19 cellular contexts compared by ENCODE assay signal in the genomic region with DNA sequence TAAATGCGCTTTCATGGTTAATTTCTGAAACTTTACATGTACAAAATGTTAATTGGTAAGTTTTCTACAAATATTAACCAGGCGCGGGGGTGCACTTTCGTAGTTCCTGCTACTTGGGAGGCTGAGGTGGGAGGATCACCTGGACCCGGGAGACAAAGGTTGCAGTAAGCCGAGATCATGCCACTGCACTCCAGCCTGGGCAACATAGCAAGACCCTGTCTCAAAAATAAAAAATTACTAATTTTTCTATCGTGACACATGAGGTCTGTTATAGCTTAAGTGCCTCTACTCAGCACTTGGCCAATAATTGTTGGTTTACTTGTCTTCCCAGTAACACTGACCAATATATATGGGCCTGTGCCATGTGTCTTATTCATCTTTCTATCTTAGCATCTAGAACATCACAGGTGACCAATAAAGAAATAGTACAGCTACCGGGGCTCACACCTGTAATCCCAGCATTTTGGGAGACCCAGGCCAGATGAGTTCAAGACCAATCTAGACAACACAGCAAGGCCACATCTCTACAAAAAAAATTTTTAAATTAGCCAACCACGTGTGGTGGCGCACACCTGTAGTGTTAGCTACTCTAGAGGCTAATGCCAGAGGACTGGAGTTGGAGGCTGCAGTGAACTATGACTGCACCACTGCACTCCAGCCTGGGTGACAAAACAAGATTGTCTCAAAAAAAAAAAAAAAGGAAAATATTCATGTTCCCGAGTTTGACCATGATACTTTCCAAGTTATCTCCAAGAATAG. TPM values are rescaled to one million over a fixed set of nuclear protein-coding genes. Genes with fewer than 3 reads are reported as not detected.
DNase-seq lines count a peak whose midpoint lies in the region; ATAC-seq, FAIRE-seq and TF ChIP-seq lines count a peak whose summit lies in the region.
"Had no signal": no experiment of that assay in that cellular context is flagged by ENCODE, and none has a peak within 500 bp of the region (broad histone marks: within the 10 kb centered on the region; RNA-seq: fewer than 3 reads in every experiment).

No MANE protein-coding gene starts in this region.

- H3K4me1 Mint-ChIP-seq in brain, result peaks cover 79% of the 10 kb centered on the region

- H4K20me1 ChIP-seq in HepG2 (ENCODE audit: insufficient read depth, low read length) (peaks cover 98% of the 10 kb centered on the region), OCI-LY1 (ENCODE audit: insufficient read depth, low read length) (peaks cover 7% of the 10 kb centered on the region; the same call in 1 of the 2 replicates)

- WGBS in HepG2 (ENCODE audit: low lambda C conversion rate), result 96% methylated on average over 11 of the region's 11 CpGs
- 86% methylated on average over 11 of the region's 11 CpGs for WGBS in right lobe of liver (ENCODE audit: insufficient coverage, low coverage, low lambda C conversion rate, missing lambda C conversion rate)

- intact Hi-C loops in HepG2 (cut with micrococcal nuclease; ENCODE audit: unreplicated experiment) (loop anchor here (5.0 to 10.0 kb wide), 2 partner anchors 113 to 565 kb away; a partner anchor contains a TSS), right lobe of liver (cut with DNase I) (loop anchor here in 1 of 2 donors (10.0 kb wide), 1 partner anchor 55 kb away; no protein-coding TSS in a partner anchor)

- H3K9ac ChIP-seq in HepG2 (ENCODE audit: insufficient read depth, low read depth, low read length) (no peak overlapping the region), OCI-LY1 (ENCODE audit: low read length) (no peak overlapping the region; the same call in 1 of the 2 replicates)
- H3K9ac ChIP-seq: neural progenitor cell had no signal

- H3K79me2 ChIP-seq in HepG2 (ENCODE audit: insufficient read depth, low read length), result peaks cover 99% of the 10 kb centered on the region
- H3K79me2 ChIP-seq in OCI-LY1 (ENCODE audit: insufficient read depth, low read length), result peaks cover 100% of the 10 kb centered on the region

- CTCF ChIA-PET in HepG2 (lab: Yijun Ruan, JAX; ENCODE audit: low intra/inter-chr PET ratio, low total read pairs), result no interaction called here

- POLR2A ChIA-PET in HepG2 (lab: Yijun Ruan, JAX), result no interaction called here

- BruUV-seq in HepG2 (replicated peaks; lab: Mats Ljungman, UMichigan), result no TSS peak

- H3K4me3 ChIP-seq in HepG2 (replicated peaks in 1 of 3; ENCODE audit: insufficient read depth in 1 of 3, low read depth in 2 of 3, low read length in 3 of 3) (no peak overlapping the region), right lobe of liver (no peak overlapping the region), OCI-LY1 (ENCODE audit: low read depth, low read length, poor library complexity, severe bottlenecking) (peak overlapping the region; percentile 84)
- H3K4me3 ChIP-seq: HAP-1, neural progenitor cell, SJCRH30 had no signal

- no peak for TF ChIP-seq CTCF in HepG2 (CRISPR knock-in tag; IDR thresholded peaks at IDR 0.05)
- no peak for TF ChIP-seq CTCF in right lobe of liver (IDR thresholded peaks at IDR 0.05)
- no peak for TF ChIP-seq CTCF in OCI-LY1 (IDR thresholded peaks at IDR 0.05; ENCODE audit: low read length)
- no peak for TF ChIP-seq CTCF in brain (conservative IDR thresholded peaks at IDR 0.05)

- H3K36me3 Mint-ChIP-seq in brain, result peaks cover 76% of the 10 kb centered on the region

- H3K27ac ChIP-seq in HepG2 (ENCODE audit: extremely low read length, insufficient read depth, low read length) (no peak overlapping the region), right lobe of liver (no peak overlapping the region), OCI-LY1 (ENCODE audit: low read depth, low read length, poor library complexity, severe bottlenecking) (peak overlapping the region; percentile 2)
- H3K27ac ChIP-seq: neural progenitor cell, SJCRH30 had no signal

- no peak for DNase-seq in HepG2 (ENCODE audit: low spot score)
- DNase-seq in right lobe of liver, result no peak
- no peak for DNase-seq in GM12891 (ENCODE audit: insufficient read length, low spot score)
- DNase-seq in amygdala (lab: John Stamatoyannopoulos, UW), result no peak
- DNase-seq in anterior cingulate cortex (lab: John Stamatoyannopoulos, UW), result no peak
- DNase-seq: activated CD8-positive, alpha-beta memory T cell treated with anti-CD3 and anti-CD28 coated beads for 24 hours; caudate nucleus; DMS153; effector CD8-positive, alpha-beta T cell; heart right ventricle; NCI-H187 treated with DMSO at 0.1 percent for 48 hours; OCI-M1; retina; SJCRH30 had no signal

- H3K9me2 ChIP-seq in OCI-LY1 (ENCODE audit: low read depth, low read length), result no peaks in the 10 kb centered on the region

- no peaks in the 10 kb centered on the region for H3K9me3 ChIP-seq in HepG2 (ENCODE audit: low read length)
- no peaks in the 10 kb centered on the region for H3K9me3 ChIP-seq in right lobe of liver
- H3K9me3 ChIP-seq in OCI-LY1 (ENCODE audit: low read length), result no peaks in the 10 kb centered on the region
- H3K9me3 ChIP-seq: HAP-1, heart right ventricle, SJCRH30 had no signal

- H3K27me3 ChIP-seq in HepG2 (ENCODE audit: control insufficient read depth in 1 of 2, insufficient read depth in 2 of 2, low read length in 2 of 2) (no peaks in the 10 kb centered on the region), right lobe of liver (no peaks in the 10 kb centered on the region), OCI-LY1 (ENCODE audit: insufficient read depth, low read length) (no peaks in the 10 kb centered on the region)
- H3K27me3 ChIP-seq: heart right ventricle, neural progenitor cell, SJCRH30 had no signal

- H2AFZ ChIP-seq in HepG2 (ENCODE audit: low read length) (no peak overlapping the region), OCI-LY1 (ENCODE audit: low read length) (no peak overlapping the region)
- H2AFZ ChIP-seq: neural progenitor cell had no signal

- no peak overlapping the region for H3K4me2 ChIP-seq in HepG2 (ENCODE audit: low read depth, low read length)
- peak overlapping the region; percentile 90 for H3K4me2 ChIP-seq in OCI-LY1 (ENCODE audit: low read length)
- H3K4me2 ChIP-seq: neural progenitor cell had no signal

- TF ChIP-seq EP300 in HepG2 (IDR thresholded peaks at IDR 0.05; ENCODE audit: low read depth in 2 of 2, low read length in 2 of 2) (no peak), HepG2 (CRISPR knock-in tag; IDR thresholded peaks at IDR 0.05; ENCODE audit: borderline replicate concordance) (no peak)

- peak overlapping the region in 4 of 5 experiments; percentile 94 to 99 (median 96) for H3K4me3 Mint-ChIP-seq in brain

- H3K27ac Mint-ChIP-seq in brain, result peak overlapping the region in 2 of 5 experiments; percentile 73 to 98
- H3K27ac Mint-ChIP-seq: neural progenitor cell had no signal

- H3K9me3 Mint-ChIP-seq in brain, result peaks cover 6 to 27% (median 12%) of the 10 kb centered on the region in 5 experiments

- ATAC-seq in HepG2 (no peak), right lobe of liver (no peak)
- ATAC-seq: heart right ventricle had no signal

- H3F3A ChIP-seq in OCI-LY1 (ENCODE audit: insufficient read depth, low read length), result no peaks in the 10 kb centered on the region

- FAIRE-seq in HepG2 (lab: Jason Lieb, UNC), result no peak
- FAIRE-seq in GM12891 (lab: Jason Lieb, UNC), result no peak
- FAIRE-seq: islet of Langerhans had no signal

- H3K4me1 ChIP-seq in HepG2 (ENCODE audit: insufficient read depth, low read length), result peaks cover 73% of the 10 kb centered on the region
- peaks cover 0 to 44% (median 11%) of the 10 kb centered on the region in 4 donors for H3K4me1 ChIP-seq in right lobe of liver
- peaks cover 75% of the 10 kb centered on the region for H3K4me1 ChIP-seq in OCI-LY1 (ENCODE audit: insufficient read depth, low read length, severe bottlenecking)

- in situ Hi-C loops in HepG2 (cut with HindIII; ENCODE audit: extremely low pct_ligation_motif_present, low pct_unique_long_range_greater_than_20kb), result no loop called here

- TF ChIP-seq RAD21 in HepG2 (CRISPR knock-in tag; IDR thresholded peaks at IDR 0.05), result no peak

- H3K27me3 Mint-ChIP-seq in brain, result peaks cover 17% of the 10 kb centered on the region

- H3K36me3 ChIP-seq in HepG2 (replicated peaks in 1 of 2; ENCODE audit: control insufficient read depth in 1 of 2, insufficient read depth in 2 of 2, low read length in 2 of 2) (peaks cover 0 to 2% of the 10 kb centered on the region in 2 experiments; a peak in 1 of 5 replicates), right lobe of liver (no peaks in the 10 kb centered on the region), OCI-LY1 (ENCODE audit: insufficient read depth, low read length) (peaks cover 30% of the 10 kb centered on the region)
- H3K36me3 ChIP-seq: heart right ventricle, neural progenitor cell had no signal

- TF ChIP-seq POLR2A in HepG2 (IDR thresholded peaks at IDR 0.05; ENCODE audit: insufficient read depth in 1 of 2, low read depth in 2 of 2, low read length in 2 of 2), result no peak
- no peak for TF ChIP-seq POLR2A in right lobe of liver (IDR thresholded peaks at IDR 0.05)
- TF ChIP-seq POLR2A in GM12891 (IDR thresholded peaks at IDR 0.05; ENCODE audit: low read depth, low read length), result no peak

TF ChIP-seq in GM12891, 5 proteins besides CTCF, POLR2A, EP300 and RAD21 (continues in another document):
- no peak for TF ChIP-seq POLR2AphosphoS5 (IDR thresholded peaks at IDR 0.05; ENCODE audit: low read depth, low read length)

RNA-seq across cellular contexts. Expression of a gene that starts 6.1 kb away (rescaled TPM):
- total RNA-seq in HepG2 (2016; rRNA removed; fragmentation: Illumina TruSeq; extraction: Trizol), result 11.7 and 17.1 TPM in 2 replicates
- total RNA-seq in HepG2 (2016; cell fraction: cytosol; rRNA removed; fragmentation: Illumina TruSeq; extraction: Trizol; ENCODE audit: low read depth), result 1.8 and 2.0 TPM in 2 replicates
- 10.6 and 15.3 TPM in 2 replicates for total RNA-seq in HepG2 (2016; cell fraction: insoluble cytoplasmic fraction; rRNA removed; fragmentation: Illumina TruSeq; extraction: Trizol)
- total RNA-seq in HepG2 (2016; cell fraction: membrane; rRNA removed; fragmentation: Illumina TruSeq; extraction: Trizol), result 8.2 and 11.6 TPM in 2 replicates
- total RNA-seq in HepG2 (2016; cell fraction: nucleus; rRNA removed; fragmentation: Illumina TruSeq; extraction: Trizol), result 17.1 and 20.1 TPM in 2 replicates
- 4.8 and 6.9 TPM in 2 replicates for polyA plus RNA-seq in HepG2 (2011; rRNA removed)
- polyA plus RNA-seq in HepG2 (2011; cell fraction: cytosol; rRNA removed), result 2.3 and 3.2 TPM in 2 replicates
- polyA plus RNA-seq in HepG2 (2011; cell fraction: nucleus; rRNA removed), result 5.1 and 5.2 TPM in 2 replicates
- polyA plus RNA-seq in HepG2 (2012), result 12.3 and 16.1 TPM in 2 replicates
- polyA plus RNA-seq in HepG2 (2016; cell fraction: cytosol; fragmentation: Illumina TruSeq; extraction: Trizol; ENCODE audit: low read depth), result 0.44 and 0.52 TPM in 2 replicates
- 11.7 and 11.8 TPM in 2 replicates for polyA plus RNA-seq in HepG2 (2016; cell fraction: insoluble cytoplasmic fraction; fragmentation: Illumina TruSeq; extraction: Trizol; ENCODE audit: low read depth)
- 3.9 and 4.0 TPM in 2 replicates for polyA plus RNA-seq in HepG2 (2016; cell fraction: membrane; fragmentation: Illumina TruSeq; extraction: Trizol; ENCODE audit: low read depth)
- polyA plus RNA-seq in HepG2 (2016; cell fraction: nucleus; fragmentation: Illumina TruSeq; extraction: Trizol; ENCODE audit: insufficient read depth, low read depth), result 21.5 and 22.8 TPM in 2 replicates
- 10.5 and 12.2 TPM in 2 replicates for polyA minus RNA-seq in HepG2 (2011; rRNA and poly(A)+ RNA removed; ENCODE audit: low replicate concordance)
- 7.3 and 8.4 TPM in 2 replicates for polyA minus RNA-seq in HepG2 (2011; cell fraction: cytosol; rRNA and poly(A)+ RNA removed)
- polyA minus RNA-seq in HepG2 (2011; cell fraction: nucleus; rRNA and poly(A)+ RNA removed), result 20.3 and 20.6 TPM in 2 replicates
- 10 to 100 TPM in 5 of 6 experiments, 1 to 10 TPM in 1; 9.1 to 18.4 (median 13.1) TPM for total RNA-seq in right lobe of liver
- 17.2 TPM for polyA plus RNA-seq in brain (ENCODE audit: insufficient read depth, low read depth, low replicate concordance)
- polyA plus RNA-seq in GM12891 (2012; ENCODE audit: low read depth, missing spikeins), result 8.6 TPM
